Comparison of ENCODE assay signal across 1 cellular context in the genomic region with DNA sequence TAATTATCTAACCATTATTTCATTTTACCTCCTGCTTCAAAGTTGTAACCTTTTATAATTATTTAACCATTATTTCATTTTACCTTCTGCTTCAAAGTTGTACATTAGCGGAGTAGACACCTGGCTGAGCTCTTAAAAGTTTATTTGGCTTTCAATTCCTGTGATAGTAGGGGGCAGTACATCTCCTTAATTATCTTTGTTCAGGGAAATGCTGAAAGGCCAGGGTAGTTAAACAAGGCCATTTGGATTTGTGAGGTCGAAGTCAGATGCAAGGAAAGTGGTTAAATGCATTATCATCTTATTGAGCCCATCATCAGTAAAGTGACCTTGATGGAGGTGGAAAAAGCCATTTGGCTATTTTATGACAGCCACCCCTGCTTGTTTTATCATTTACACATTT.
TF ChIP-seq lines count a peak whose summit lies in the region.

No MANE protein-coding gene starts in this region.

TF ChIP-seq in IMR-90, 13 proteins besides CTCF, POLR2A, EP300 and RAD21 (continued from another document):
- TF ChIP-seq ELK1 (IDR thresholded peaks at IDR 0.05; ENCODE audit: borderline replicate concordance, low read depth, low read length) (no peak), RFX5 (IDR thresholded peaks at IDR 0.05; ENCODE audit: low read depth, low read length) (no peak), MAFK (IDR thresholded peaks at IDR 0.05; ENCODE audit: low read depth, low read length) (no peak), NFE2L2 (IDR thresholded peaks at IDR 0.05; ENCODE audit: low read depth, low read length) (no peak), BHLHE40 (IDR thresholded peaks at IDR 0.05; ENCODE audit: low read depth, low read length) (no peak)
